ENCODE assay signal across 11 cellular contexts in genomic region chr1:150164224-150164623, GRCh38. TPM values are rescaled to one million over a fixed set of nuclear protein-coding genes. Genes with fewer than 3 reads are reported as not detected.
A peak's percentile ranks its signal among the peaks of the same experiment; 100 is the strongest.
DNase-seq lines count a peak whose midpoint lies in the region; ATAC-seq, FAIRE-seq and TF ChIP-seq lines count a peak whose summit lies in the region.
"Had no signal": no experiment of that assay in that cellular context is flagged by ENCODE, and none has a peak within 500 bp of the region (broad histone marks: within the 10 kb centered on the region; RNA-seq: fewer than 3 reads in every experiment).

No MANE protein-coding gene starts in this region.

- no peaks in the 10 kb centered on the region for H4K20me1 ChIP-seq in GM12878 (ENCODE audit: control insufficient read depth, insufficient read depth)
- H4K20me1 ChIP-seq in HepG2 (ENCODE audit: insufficient read depth, low read length) = no peaks in the 10 kb centered on the region

- H2AFZ ChIP-seq in GM12878 (ENCODE audit: control insufficient read depth, low read depth, low read length) (no peak overlapping the region), HepG2 (ENCODE audit: low read length) (no peak overlapping the region)

- in situ Hi-C loops in GM12878 (cut with MboI) (no loop called here), HepG2 (cut with HindIII; ENCODE audit: extremely low pct_ligation_motif_present, low pct_unique_long_range_greater_than_20kb) (no loop called here)

- peaks cover 70% of the 10 kb centered on the region for H3K4me1 ChIP-seq in GM12878 (ENCODE audit: control insufficient read depth, insufficient read depth, low read length)
- H3K4me1 ChIP-seq in HepG2 (ENCODE audit: insufficient read depth, low read length) = peaks cover 42% of the 10 kb centered on the region
- peaks cover 23 to 31% (median 26%) of the 10 kb centered on the region in 3 donors for H3K4me1 ChIP-seq in skeletal muscle tissue (ENCODE audit: control insufficient read depth in 3 of 3, insufficient read depth in 3 of 3, low read length in 3 of 3)

- no peaks in the 10 kb centered on the region; a peak in 2 of 4 replicates for H3K36me3 ChIP-seq in GM12878 (ENCODE audit: control insufficient read depth in 2 of 2, insufficient read depth in 2 of 2, low read length in 1 of 2)
- H3K36me3 ChIP-seq in HepG2 (replicated peaks in 1 of 2; ENCODE audit: control insufficient read depth in 1 of 2, insufficient read depth in 2 of 2, low read length in 2 of 2) = no peaks in the 10 kb centered on the region
- H3K36me3 ChIP-seq in skeletal muscle tissue (ENCODE audit: control insufficient read depth in 3 of 3, insufficient read depth in 3 of 3, low read length in 3 of 3) = peaks cover 4 to 8% (median 6%) of the 10 kb centered on the region in 3 donors

- TF ChIP-seq RAD21 in GM12878 (IDR thresholded peaks at IDR 0.05; ENCODE audit: insufficient read depth, low read depth, low read length) (no peak), HepG2 (CRISPR knock-in tag; IDR thresholded peaks at IDR 0.05) (no peak)

- CTCF ChIA-PET in GM12878 (lab: Yijun Ruan, JAX) = interaction anchor here (1.4 to 19.2 kb wide), 6 partner anchors 13 to 276 kb away, joined by 5 to 577 read pairs (median 56); partner anchors contain the start of genes PLEKHO1 and VPS45
- CTCF ChIA-PET in HepG2 (lab: Yijun Ruan, JAX; ENCODE audit: low intra/inter-chr PET ratio, low total read pairs) = no interaction called here

- no peak for ATAC-seq in GM12878
- no peak for ATAC-seq in HepG2
- ATAC-seq in GM19324 (IDR thresholded peaks at IDR 0.05; ENCODE audit: low FRiP score, unreplicated experiment) = no peak

- H3K79me2 ChIP-seq in GM12878 (ENCODE audit: control insufficient read depth, insufficient read depth, low read length) = peaks cover 27% of the 10 kb centered on the region
- H3K79me2 ChIP-seq in HepG2 (ENCODE audit: insufficient read depth, low read length) = no peaks in the 10 kb centered on the region

- SMC1A ChIA-PET in GM12878 (lab: Charles Lee; ENCODE audit: uncharacterized antibody, unreplicated experiment) = interaction anchor here (1.0 to 15.5 kb wide), 10 partner anchors 12 to 167 kb away, joined by 3 to 338 read pairs (median 12); partner anchors contain the start of genes PLEKHO1 and VPS45

- WGBS in GM12878 (ENCODE audit: insufficient coverage, insufficient replicate concordance, low lambda C conversion rate, missing lambda C conversion rate) = 97% methylated on average over 5 of the region's 5 CpGs
- WGBS in HepG2 (ENCODE audit: low lambda C conversion rate) = 80% methylated on average over 1 of the region's 5 CpGs

- no peak for TF ChIP-seq CTCF in GM12878 (IDR thresholded peaks at IDR 0.05 in 2 of 3, conservative IDR thresholded peaks at IDR 0.05 in 1 of 3; ENCODE audit: control insufficient read depth in 2 of 3, extremely low read depth in 1 of 3, insufficient read depth in 1 of 3, low read depth in 3 of 3, low read length in 3 of 3)
- no peak for TF ChIP-seq CTCF in HepG2 (CRISPR knock-in tag; IDR thresholded peaks at IDR 0.05)

- intact Hi-C loops in GM12878 (cut with micrococcal nuclease; ENCODE audit: unreplicated experiment) = no loop called here
- intact Hi-C loops in HepG2 (cut with micrococcal nuclease; ENCODE audit: unreplicated experiment) = loop anchor here (5.0 to 10.0 kb wide), 2 partner anchors 97 to 199 kb away; partner anchors contain the start of gene VPS45

- H3K4me3 ChIP-seq in GM12878 (no peak overlapping the region; the same call in 1 of the 2 replicates), HepG2 (replicated peaks in 1 of 3; ENCODE audit: insufficient read depth in 1 of 3, low read depth in 2 of 3, low read length in 3 of 3) (no peak overlapping the region), skeletal muscle tissue (ENCODE audit: low read length in 3 of 3) (no peak overlapping the region)

- RAD21 ChIA-PET in GM12878 (lab: Charles Lee; ENCODE audit: unreplicated experiment) = interaction anchor here (1.0 to 15.1 kb wide), 6 partner anchors 12 to 153 kb away, joined by 4 to 287 read pairs (median 22); partner anchors contain the start of genes OTUD7B and PLEKHO1

- H3K4me2 ChIP-seq in GM12878 (ENCODE audit: control insufficient read depth, insufficient read depth) (peak overlapping the region; percentile 92), HepG2 (ENCODE audit: low read depth, low read length) (0 out of 2 replicates have a peak overlapping the region, but pooled peaks have one; percentile 93)

- DNase-seq in GM12891 (ENCODE audit: insufficient read length, low spot score) (no peak), GM12878 (ENCODE audit: low read depth, low spot score) (no peak), HepG2 (ENCODE audit: low spot score) (no peak), frontal cortex (ENCODE audit: low spot score in 2 of 2) (no peak), HuH-7.5 (ENCODE audit: low spot score) (no peak), NCI-H146 (lab: John Stamatoyannopoulos, UW) (no peak)
- DNase-seq: hippocampal formation, NCI-H187 treated with DMSO at 0.1 percent for 48 hours had no signal

- BruUV-seq in GM12878 (replicated peaks; lab: Mats Ljungman, UMichigan) (no TSS peak), HepG2 (replicated peaks; lab: Mats Ljungman, UMichigan) (no TSS peak)

- H3K9me3 ChIP-seq in GM12878 (replicated peaks; ENCODE audit: control insufficient read depth, insufficient read depth, low read length) = no peaks in the 10 kb centered on the region
- no peaks in the 10 kb centered on the region for H3K9me3 ChIP-seq in HepG2 (ENCODE audit: low read length)
- H3K9me3 ChIP-seq in skeletal muscle tissue (ENCODE audit: control insufficient read depth in 3 of 3, low read length in 3 of 3) = no peaks in the 10 kb centered on the region

- peak overlapping the region; percentile 100 for H3K27ac ChIP-seq in GM12878 (ENCODE audit: control insufficient read depth, insufficient read depth)
- H3K27ac ChIP-seq in HepG2 (ENCODE audit: extremely low read length, insufficient read depth, low read length) = no peak overlapping the region
- H3K27ac ChIP-seq in skeletal muscle tissue (ENCODE audit: low read depth, low read length) = peak overlapping the region; percentile 95
- H3K27ac ChIP-seq: C4-2B had no signal

- no peak for TF ChIP-seq EP300 in GM12878 (IDR thresholded peaks at IDR 0.05; ENCODE audit: borderline replicate concordance in 1 of 2, control insufficient read depth in 1 of 2, low read depth in 2 of 2, low read length in 2 of 2)
- TF ChIP-seq EP300 in HepG2 (IDR thresholded peaks at IDR 0.05; ENCODE audit: low read depth in 2 of 2, low read length in 2 of 2) = no peak
- TF ChIP-seq EP300 in HepG2 (CRISPR knock-in tag; IDR thresholded peaks at IDR 0.05; ENCODE audit: borderline replicate concordance) = no peak

- no peak for TF ChIP-seq POLR2A in GM12891 (IDR thresholded peaks at IDR 0.05; ENCODE audit: low read depth, low read length)
- no peak for TF ChIP-seq POLR2A in GM12878 (IDR thresholded peaks at IDR 0.05; ENCODE audit: low read depth, low read length)
- TF ChIP-seq POLR2A in HepG2 (IDR thresholded peaks at IDR 0.05; ENCODE audit: insufficient read depth in 1 of 2, low read depth in 2 of 2, low read length in 2 of 2) = no peak

- H3K27me3 ChIP-seq in GM12878 (replicated peaks in 1 of 2; ENCODE audit: control insufficient read depth in 2 of 2, insufficient read depth in 2 of 2, low read length in 1 of 2) (no peaks in the 10 kb centered on the region), HepG2 (ENCODE audit: control insufficient read depth in 1 of 2, insufficient read depth in 2 of 2, low read length in 2 of 2) (peaks cover 1 to 13% of the 10 kb centered on the region in 2 experiments; a peak in 2 of 5 replicates), skeletal muscle tissue (ENCODE audit: control insufficient read depth in 3 of 3, insufficient read depth in 3 of 3, low read length in 3 of 3) (no peaks in the 10 kb centered on the region)

- H3K9ac ChIP-seq in GM12878 (ENCODE audit: control insufficient read depth, insufficient read depth, low read length) (peak overlapping the region; percentile 52), HepG2 (ENCODE audit: insufficient read depth, low read depth, low read length) (no peak overlapping the region), skeletal muscle tissue (ENCODE audit: low read depth in 1 of 3, low read length in 3 of 3) (no peak overlapping the region)

- POLR2A ChIA-PET in GM12878 (lab: Charles Lee) (interaction anchor here (0.5 to 8.9 kb wide), 8 partner anchors 9 to 276 kb away, joined by 3 to 120 read pairs (median 4); partner anchors contain the start of gene PLEKHO1), HepG2 (lab: Yijun Ruan, JAX) (no interaction called here)

- FAIRE-seq in GM12891 (lab: Jason Lieb, UNC) = no peak
- no peak for FAIRE-seq in GM12878 (lab: Jason Lieb, UNC)
- FAIRE-seq in HepG2 (lab: Jason Lieb, UNC) = no peak
- no peak for FAIRE-seq in frontal cortex (lab: Jason Lieb, UNC)

RNA-seq across cellular contexts. Expression of gene PLEKHO1, which starts 14.5 kb away (rescaled TPM):
- polyA plus RNA-seq in GM12891 (2012; ENCODE audit: low read depth, missing spikeins) = 79.1 TPM
- total RNA-seq in GM12878 (2013; cell fraction: nucleolus; rRNA removed) = 74.2 and 90.2 TPM in 2 replicates
- total RNA-seq in GM12878 (2014; rRNA removed) = 183 and 184 TPM in 2 replicates
- 87.7 and 91.4 TPM in 2 replicates for total RNA-seq in GM12878 (2014; rRNA removed; fragmentation: Illumina TruSeq; extraction: Trizol)
- total RNA-seq in GM12878 (2021) = 134 and 146 TPM in 2 replicates
- 48.7 TPM for polyA plus RNA-seq in GM12878 (2011; ENCODE audit: low read depth)
- 56.6 and 73.8 TPM in 2 replicates for polyA plus RNA-seq in GM12878 (2011; rRNA removed)
- polyA plus RNA-seq in GM12878 (2011; cell fraction: cytosol; rRNA removed) = 66.4 and 101 TPM in 2 replicates
- polyA plus RNA-seq in GM12878 (2011; cell fraction: nucleus; rRNA removed) = 85.4 and 100 TPM in 2 replicates
- 65.1 and 81.8 TPM in 2 replicates for polyA plus RNA-seq in GM12878 (2012)
- 108 and 113 TPM in 2 replicates for polyA plus RNA-seq in GM12878 (2014; fragmentation: Illumina TruSeq; extraction: Trizol)
- polyA plus RNA-seq in GM12878 (2014; fragmentation: Nextera tagmentation; extraction: Ambion mirVana) = 10 to 100 TPM in 1 of 2 experiments, 1 to 10 TPM in 1; 5.3 to 12.9 TPM
- 143 and 184 TPM in 2 replicates for polyA plus RNA-seq in GM12878 (2014; rRNA removed)
- 10 to 100 TPM; 36.9 to 86.3 TPM for polyA plus RNA-seq in GM12878 (2016; fragmentation: Nextera tagmentation; extraction: Ambion mirVana)
- polyA minus RNA-seq in GM12878 (2011; rRNA and poly(A)+ RNA removed) = 32.6 and 50.0 TPM in 2 replicates
- polyA minus RNA-seq in GM12878 (2011; cell fraction: cytosol; rRNA and poly(A)+ RNA removed) = 24.1 and 25.9 TPM in 2 replicates
- 14.5 and 24.8 TPM in 2 replicates for polyA minus RNA-seq in GM12878 (2011; cell fraction: nucleus; rRNA and poly(A)+ RNA removed)
- 9.0 and 10.1 TPM in 2 replicates for total RNA-seq in HepG2 (2016; rRNA removed; fragmentation: Illumina TruSeq; extraction: Trizol)
- total RNA-seq in HepG2 (2016; cell fraction: cytosol; rRNA removed; fragmentation: Illumina TruSeq; extraction: Trizol; ENCODE audit: low read depth) = 11.3 and 11.7 TPM in 2 replicates
- total RNA-seq in HepG2 (2016; cell fraction: insoluble cytoplasmic fraction; rRNA removed; fragmentation: Illumina TruSeq; extraction: Trizol) = 8.0 and 10.1 TPM in 2 replicates
- total RNA-seq in HepG2 (2016; cell fraction: membrane; rRNA removed; fragmentation: Illumina TruSeq; extraction: Trizol) = 16.5 and 22.8 TPM in 2 replicates
- 6.0 and 7.8 TPM in 2 replicates for total RNA-seq in HepG2 (2016; cell fraction: nucleus; rRNA removed; fragmentation: Illumina TruSeq; extraction: Trizol)
- 9.8 and 14.0 TPM in 2 replicates for polyA plus RNA-seq in HepG2 (2011; rRNA removed)
- polyA plus RNA-seq in HepG2 (2011; cell fraction: cytosol; rRNA removed) = 7.3 and 7.8 TPM in 2 replicates
- 14.5 and 15.1 TPM in 2 replicates for polyA plus RNA-seq in HepG2 (2011; cell fraction: nucleus; rRNA removed)
- polyA plus RNA-seq in HepG2 (2012) = 5.0 and 7.1 TPM in 2 replicates
- polyA plus RNA-seq in HepG2 (2016; cell fraction: cytosol; fragmentation: Illumina TruSeq; extraction: Trizol; ENCODE audit: low read depth) = 14.3 and 15.3 TPM in 2 replicates
- polyA plus RNA-seq in HepG2 (2016; cell fraction: insoluble cytoplasmic fraction; fragmentation: Illumina TruSeq; extraction: Trizol; ENCODE audit: low read depth) = 9.3 and 10.6 TPM in 2 replicates
- 17.5 and 25.2 TPM in 2 replicates for polyA plus RNA-seq in HepG2 (2016; cell fraction: membrane; fragmentation: Illumina TruSeq; extraction: Trizol; ENCODE audit: low read depth)
- 13.1 and 14.2 TPM in 2 replicates for polyA plus RNA-seq in HepG2 (2016; cell fraction: nucleus; fragmentation: Illumina TruSeq; extraction: Trizol; ENCODE audit: insufficient read depth, low read depth)
- polyA minus RNA-seq in HepG2 (2011; rRNA and poly(A)+ RNA removed; ENCODE audit: low replicate concordance) = 1.4 and 7.6 TPM in 2 replicates
- polyA minus RNA-seq in HepG2 (2011; cell fraction: cytosol; rRNA and poly(A)+ RNA removed) = 3.5 and 4.0 TPM in 2 replicates
- 4.4 and 5.0 TPM in 2 replicates for polyA minus RNA-seq in HepG2 (2011; cell fraction: nucleus; rRNA and poly(A)+ RNA removed)
- 70.5 TPM for total RNA-seq in skeletal muscle tissue
- total RNA-seq in frontal cortex = 76.6 TPM
